ENCODE assay signal across 24 cellular contexts in the genomic region with DNA sequence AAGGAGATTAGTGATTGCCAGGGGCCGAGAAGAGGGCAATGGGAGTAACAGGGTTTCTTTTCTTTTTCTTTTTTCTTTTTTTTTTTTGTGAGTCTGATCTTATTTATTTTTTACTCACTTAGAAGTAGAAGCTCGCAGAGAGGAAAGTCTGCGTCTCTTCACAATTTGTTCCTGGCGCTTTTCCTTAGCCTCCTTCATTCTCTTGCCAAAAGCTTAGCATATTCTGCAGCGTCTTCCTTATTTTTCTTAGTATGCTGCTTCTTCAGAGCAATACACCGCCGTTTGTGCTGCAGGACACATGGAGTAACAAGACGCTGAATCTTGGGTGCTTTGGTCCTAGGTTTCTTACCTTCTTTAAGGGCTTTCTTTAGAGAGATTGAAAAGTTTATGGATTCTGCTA.
"Had no signal": no experiment of that assay in that cellular context is flagged by ENCODE, and none has a peak within 500 bp of the region (broad histone marks: within the 10 kb centered on the region; RNA-seq: fewer than 3 reads in every experiment).

No MANE protein-coding gene starts in this region.

- H3K4me1 Mint-ChIP-seq: activated naive CD8-positive, alpha-beta T cell treated with anti-CD3 and anti-CD28 coated beads for 36 hours; activated T-helper 17 cell treated with anti-CD3 and anti-CD28 coated beads, Interleukin-2, amount 50 U/mL, for 72 hours; T-helper 17 cell had no signal

- H3K36me3 Mint-ChIP-seq: activated CD4-positive, alpha-beta memory T cell treated with anti-CD3 and anti-CD28 coated beads for 36 hours; activated naive CD4-positive, alpha-beta T cell treated with anti-CD3 and anti-CD28 coated beads, Interleukin-2, amount 10 ng/mL, durations not matched to agents 7 days and 5 days; activated naive CD8-positive, alpha-beta T cell treated with anti-CD3 and anti-CD28 coated beads for 36 hours had no signal

- H3K27ac ChIP-seq: brain microvascular endothelial cell, cardiac muscle cell, KMS-11 had no signal

- H3K4me3 Mint-ChIP-seq: activated CD4-positive, alpha-beta memory T cell treated with anti-CD3 and anti-CD28 coated beads for 36 hours; activated CD4-positive, alpha-beta T cell treated with anti-CD3 and anti-CD28 coated beads, Interleukin-2, amount 10 ng/mL, durations not matched to agents 7 days and 5 days; activated naive CD4-positive, alpha-beta T cell treated with anti-CD3 and anti-CD28 coated beads, Interleukin-2, amount 10 ng/mL, durations not matched to agents 7 days and 5 days; activated naive CD8-positive, alpha-beta T cell treated with anti-CD3 and anti-CD28 coated beads for 36 hours; activated T-helper 17 cell treated with anti-CD3 and anti-CD28 coated beads, Interleukin-2, amount 50 U/mL, for 72 hours; T-helper 17 cell had no signal

- DNase-seq: activated CD4-positive, alpha-beta memory T cell treated with anti-CD3 and anti-CD28 coated beads for 36 hours; activated CD4-positive, alpha-beta T cell treated with anti-CD3 and anti-CD28 coated beads, Interleukin-2, amount 10 ng/mL, durations not matched to agents 7 days and 5 days; activated CD4-positive, CD25-positive, alpha-beta regulatory T cell; activated gamma-delta T cell; activated naive CD4-positive, alpha-beta T cell treated with anti-CD3 and anti-CD28 coated beads, Interleukin-2, amount 10 ng/mL, durations not matched to agents 7 days and 5 days; activated naive CD8-positive, alpha-beta T cell treated with anti-CD3 and anti-CD28 coated beads for 36 hours; activated T-cell treated with anti-CD3 and anti-CD28 coated beads for 4 hours; activated T-cell treated with anti-CD3 and anti-CD28 coated beads, Interleukin-2, amount 50 U/mL, for 48 hours; brain microvascular endothelial cell; NCI-H1092 treated with DMSO at 0.1 percent for 48 hours; NCI-H1417 treated with DMSO at 0.1 percent for 48 hours; NCI-H1694; NCI-H2029; NCI-H2107; NCI-H345; NCI-H510A treated with DMSO at 0.1 percent for 48 hours; NCI-H69; PC-3; SIG-M5; T-helper 17 cell; T-helper 9 cell had no signal

- H3K27ac Mint-ChIP-seq: activated CD4-positive, alpha-beta memory T cell treated with anti-CD3 and anti-CD28 coated beads for 36 hours; activated CD4-positive, alpha-beta T cell treated with anti-CD3 and anti-CD28 coated beads, Interleukin-2, amount 10 ng/mL, durations not matched to agents 7 days and 5 days; activated naive CD4-positive, alpha-beta T cell treated with anti-CD3 and anti-CD28 coated beads, Interleukin-2, amount 10 ng/mL, durations not matched to agents 7 days and 5 days; activated T-helper 17 cell treated with anti-CD3 and anti-CD28 coated beads, Interleukin-2, amount 50 U/mL, for 72 hours; T-helper 17 cell had no signal

- H3K27me3 ChIP-seq: brain microvascular endothelial cell, cardiac muscle cell had no signal

- H3K27me3 Mint-ChIP-seq: activated CD4-positive, alpha-beta memory T cell treated with anti-CD3 and anti-CD28 coated beads for 36 hours; activated CD4-positive, alpha-beta T cell treated with anti-CD3 and anti-CD28 coated beads, Interleukin-2, amount 10 ng/mL, durations not matched to agents 7 days and 5 days; activated naive CD8-positive, alpha-beta T cell treated with anti-CD3 and anti-CD28 coated beads for 36 hours; activated T-helper 17 cell treated with anti-CD3 and anti-CD28 coated beads, Interleukin-2, amount 50 U/mL, for 72 hours; T-helper 17 cell had no signal

- H3K36me3 ChIP-seq: brain microvascular endothelial cell, cardiac muscle cell had no signal

- H3K4me3 ChIP-seq: cardiac muscle cell had no signal

- H3K9me3 Mint-ChIP-seq: activated CD4-positive, alpha-beta memory T cell treated with anti-CD3 and anti-CD28 coated beads for 36 hours; activated CD4-positive, alpha-beta T cell treated with anti-CD3 and anti-CD28 coated beads, Interleukin-2, amount 10 ng/mL, durations not matched to agents 7 days and 5 days; activated naive CD4-positive, alpha-beta T cell treated with anti-CD3 and anti-CD28 coated beads, Interleukin-2, amount 10 ng/mL, durations not matched to agents 7 days and 5 days; activated naive CD8-positive, alpha-beta T cell treated with anti-CD3 and anti-CD28 coated beads for 36 hours; activated T-helper 17 cell treated with anti-CD3 and anti-CD28 coated beads, Interleukin-2, amount 50 U/mL, for 72 hours had no signal

- ATAC-seq: activated T-helper 17 cell treated with anti-CD3 and anti-CD28 coated beads, Interleukin-2, amount 50 U/mL, for 72 hours; PC-3; T-helper 17 cell had no signal
